26 cellular contexts compared by ENCODE assay signal in the genomic region with DNA sequence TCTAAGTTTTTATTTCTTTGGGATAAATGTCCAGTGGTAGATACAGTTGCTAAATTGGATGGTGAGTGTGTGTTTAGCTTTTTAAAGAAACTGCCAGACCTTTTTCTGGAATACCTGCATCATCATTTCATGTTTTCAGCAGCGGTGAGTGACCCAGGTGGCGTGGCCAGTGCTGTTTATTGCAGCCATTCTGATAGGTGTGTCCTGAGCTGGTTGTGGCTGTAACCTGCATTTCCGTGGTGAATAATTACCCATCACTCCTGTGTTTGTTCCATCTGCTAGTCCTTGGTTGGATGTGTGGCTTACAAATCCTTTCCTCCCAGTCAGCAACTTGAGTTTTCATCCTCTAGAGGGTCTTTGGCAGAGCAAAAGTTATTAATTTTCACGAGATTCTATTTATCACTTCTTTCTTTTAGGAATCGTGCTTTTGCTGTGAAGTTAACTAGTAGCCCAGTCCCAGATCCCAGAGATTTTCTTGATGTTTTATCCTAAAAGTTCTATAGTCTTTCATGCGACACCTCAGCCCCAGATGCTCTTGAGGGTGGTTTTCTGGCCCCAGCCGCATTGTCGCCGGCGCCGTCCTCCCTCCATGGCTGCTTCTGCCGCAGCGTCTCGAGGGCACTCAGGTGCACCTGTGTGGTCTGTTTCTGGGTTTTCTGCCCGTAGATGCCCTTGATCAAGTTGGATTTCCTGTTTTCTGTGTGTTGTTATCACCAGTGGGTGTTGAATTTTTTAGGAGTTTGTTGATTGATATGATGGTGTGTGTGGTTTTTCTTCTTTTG.
"Had no signal": no experiment of that assay in that cellular context is flagged by ENCODE, and none has a peak within 500 bp of the region (broad histone marks: within the 10 kb centered on the region; RNA-seq: fewer than 3 reads in every experiment).

No MANE protein-coding gene starts in this region.

- H3K4me1 Mint-ChIP-seq: neural progenitor cell; stimulated activated memory B cell treated with anti-CD40 and anti-IgM and Interleukin-4, amounts not matched to agents 10 μg/mL and 1 μg/mL and 100 μg/mL, for 72 hours had no signal

- H3K9me3 Mint-ChIP-seq: central memory CD8-positive, alpha-beta T cell; stimulated activated memory B cell treated with anti-CD40 and anti-IgM and Interleukin-4, amounts not matched to agents 10 μg/mL and 1 μg/mL and 100 μg/mL, for 72 hours had no signal

- DNase-seq: activated CD4-positive, alpha-beta T cell treated with anti-CD3 and anti-CD28 coated beads for 1 hour; activated CD4-positive, alpha-beta T cell treated with anti-CD3 and anti-CD28 coated beads, Interleukin-2, amount 50 U/mL, for 1 hour; activated CD8-positive, alpha-beta memory T cell treated with anti-CD3 and anti-CD28 coated beads for 24 hours; activated CD8-positive, alpha-beta memory T cell treated with anti-CD3 and anti-CD28 coated beads, Interleukin-2, amount 50 U/mL, for 48 hours; activated effector memory CD4-positive, alpha-beta T cell treated with anti-CD3 and anti-CD28 coated beads, Interleukin-2, amount 50 U/mL, for 16 hours; activated naive CD4-positive, alpha-beta T cell treated with anti-CD3 and anti-CD28 coated beads, Interleukin-2, amount 50 U/mL, for 16 hours; activated T-cell treated with anti-CD3 and anti-CD28 coated beads, Interleukin-2, amount 50 U/mL, for 48 hours; amniotic stem cell; colonic mucosa; dorsolateral prefrontal cortex; erythroblast; foreskin keratinocyte; kidney glomerular epithelial cell; left ventricle myocardium inferior; mammary epithelial cell; right lobe of liver; SJCRH30; stimulated activated CD4-positive, alpha-beta T cell treated with anti-CD3 and anti-CD28 coated beads, Interleukin-2, amount 100 ng/mL, for 24 hours; T-cell; WERI-Rb-1 had no signal

- H3K4me3 Mint-ChIP-seq: central memory CD8-positive, alpha-beta T cell; neural progenitor cell; stimulated activated memory B cell treated with anti-CD40 and anti-IgM and Interleukin-4, amounts not matched to agents 10 μg/mL and 1 μg/mL and 100 μg/mL, for 72 hours; T-cell had no signal

- ATAC-seq: foreskin keratinocyte; right lobe of liver; stimulated activated memory B cell treated with anti-CD40 and anti-IgM and Interleukin-4, amounts not matched to agents 10 μg/mL and 1 μg/mL and 100 μg/mL, for 72 hours; T-cell had no signal

- H3K27ac Mint-ChIP-seq: neural progenitor cell; stimulated activated memory B cell treated with anti-CD40 and anti-IgM and Interleukin-4, amounts not matched to agents 10 μg/mL and 1 μg/mL and 100 μg/mL, for 72 hours had no signal

- H3K27me3 Mint-ChIP-seq: central memory CD8-positive, alpha-beta T cell; stimulated activated memory B cell treated with anti-CD40 and anti-IgM and Interleukin-4, amounts not matched to agents 10 μg/mL and 1 μg/mL and 100 μg/mL, for 72 hours; T-cell had no signal

- H3K4me3 ChIP-seq: breast epithelium, colonic mucosa, dorsolateral prefrontal cortex, left ventricle myocardium inferior, neural progenitor cell, right lobe of liver, SJCRH30, skin epidermis, upper lobe of left lung had no signal
